Comparison of ENCODE assay signal across 1 cellular context in genomic region chr5:132227485-132228240, GRCh38.
TF ChIP-seq lines count a peak whose summit lies in the region.

Gene P4HA2 (minus strand): TSS chr5:132227853. CDS start chr5:132218626, 9,227 bp downstream.

TF ChIP-seq in HepG2, 621 proteins besides CTCF, POLR2A, EP300 and RAD21 (continued from another document and continues in another):
- TF ChIP-seq, protein P1, sequence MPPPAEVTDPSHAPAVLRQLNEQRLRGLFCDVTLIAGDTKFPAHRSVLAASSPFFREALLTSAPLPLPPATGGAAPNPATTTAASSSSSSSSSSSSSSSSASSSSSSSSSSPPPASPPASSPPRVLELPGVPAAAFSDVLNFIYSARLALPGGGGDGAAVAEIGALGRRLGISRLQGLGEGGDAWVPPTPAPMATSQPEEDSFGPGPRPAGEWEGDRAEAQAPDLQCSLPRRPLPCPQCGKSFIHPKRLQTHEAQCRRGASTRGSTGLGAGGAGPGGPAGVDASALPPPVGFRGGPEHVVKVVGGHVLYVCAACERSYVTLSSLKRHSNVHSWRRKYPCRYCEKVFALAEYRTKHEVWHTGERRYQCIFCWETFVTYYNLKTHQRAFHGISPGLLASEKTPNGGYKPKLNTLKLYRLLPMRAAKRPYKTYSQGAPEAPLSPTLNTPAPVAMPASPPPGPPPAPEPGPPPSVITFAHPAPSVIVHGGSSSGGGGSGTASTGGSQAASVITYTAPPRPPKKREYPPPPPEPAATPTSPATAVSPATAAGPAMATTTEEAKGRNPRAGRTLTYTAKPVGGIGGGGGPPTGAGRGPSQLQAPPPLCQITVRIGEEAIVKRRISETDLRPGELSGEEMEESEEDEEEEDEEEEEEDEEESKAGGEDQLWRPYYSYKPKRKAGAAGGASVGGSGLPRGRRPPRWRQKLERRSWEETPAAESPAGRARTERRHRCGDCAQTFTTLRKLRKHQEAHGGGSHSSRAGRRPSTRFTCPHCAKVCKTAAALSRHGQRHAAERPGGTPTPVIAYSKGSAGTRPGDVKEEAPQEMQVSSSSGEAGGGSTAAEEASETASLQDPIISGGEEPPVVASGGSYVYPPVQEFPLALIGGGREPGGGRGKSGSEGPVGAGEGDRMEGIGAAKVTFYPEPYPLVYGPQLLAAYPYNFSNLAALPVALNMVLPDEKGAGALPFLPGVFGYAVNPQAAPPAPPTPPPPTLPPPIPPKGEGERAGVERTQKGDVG (CRISPR knock-in tag; IDR thresholded peaks at IDR 0.05; ENCODE audit: borderline replicate concordance) = no peak
- TF ChIP-seq XRCC5 (optimal IDR thresholded peaks at IDR 0.05; ENCODE audit: low read length) (no peak), HNF4A (CRISPR knock-in tag; IDR thresholded peaks at IDR 0.05) (no peak), AGO1 (IDR thresholded peaks at IDR 0.05; ENCODE audit: low read depth, low read length, poor library complexity, severe bottlenecking) (no peak), PREB (CRISPR knock-in tag; IDR thresholded peaks at IDR 0.05) (no peak), ZFP41 (CRISPR knock-in tag; IDR thresholded peaks at IDR 0.05; ENCODE audit: borderline replicate concordance) (no peak), E2F2 (CRISPR knock-in tag; IDR thresholded peaks at IDR 0.05; ENCODE audit: borderline replicate concordance) (no peak), ZBED4 (CRISPR knock-in tag; IDR thresholded peaks at IDR 0.05; ENCODE audit: borderline replicate concordance) (peak; percentile 21; the same call in 1 of the 2 replicates), ZNF460 (CRISPR knock-in tag; IDR thresholded peaks at IDR 0.05; ENCODE audit: borderline replicate concordance) (no peak), ZNF546 (CRISPR knock-in tag; conservative IDR thresholded peaks at IDR 0.05) (no peak; the same call in none of the 2 replicates), ZNF768 (CRISPR knock-in tag; IDR thresholded peaks at IDR 0.05) (no peak), U2AF2 (IDR thresholded peaks at IDR 0.05; ENCODE audit: low read depth, low read length) (no peak), ZHX2 (IDR thresholded peaks at IDR 0.05; ENCODE audit: low read depth) (no peak), ZHX2 (CRISPR knock-in tag; IDR thresholded peaks at IDR 0.05; ENCODE audit: borderline replicate concordance) (peak; percentile 76), ZNF432 (CRISPR knock-in tag; IDR thresholded peaks at IDR 0.05; ENCODE audit: borderline replicate concordance) (no peak), ZNF674 (CRISPR knock-in tag; IDR thresholded peaks at IDR 0.05; ENCODE audit: low read depth) (no peak), ONECUT2 (CRISPR knock-in tag; IDR thresholded peaks at IDR 0.05) (no peak), RBAK (CRISPR knock-in tag; IDR thresholded peaks at IDR 0.05) (no peak), RXRB (CRISPR knock-in tag; IDR thresholded peaks at IDR 0.05; ENCODE audit: borderline replicate concordance) (no peak), ATF1 (CRISPR knock-in tag; IDR thresholded peaks at IDR 0.05) (no peak), ZSCAN5A (CRISPR knock-in tag; IDR thresholded peaks at IDR 0.05; ENCODE audit: borderline replicate concordance) (peak; percentile 50; the same call in 1 of the 2 replicates), SMARCC2 (IDR thresholded peaks at IDR 0.05) (no peak), TMF1 (CRISPR knock-in tag; IDR thresholded peaks at IDR 0.05; ENCODE audit: low read depth) (peak; percentile 69), ATF7 (IDR thresholded peaks at IDR 0.05) (no peak), ATF7 (CRISPR knock-in tag; IDR thresholded peaks at IDR 0.05) (no peak), ZNF12 (CRISPR knock-in tag; IDR thresholded peaks at IDR 0.05) (no peak), MTF2 (CRISPR knock-in tag; IDR thresholded peaks at IDR 0.05; ENCODE audit: borderline replicate concordance) (no peak), HES4 (CRISPR knock-in tag; IDR thresholded peaks at IDR 0.05; ENCODE audit: borderline replicate concordance) (peak; percentile 73; the same call in 1 of the 2 replicates), MIER2 (CRISPR knock-in tag; IDR thresholded peaks at IDR 0.05) (no peak), ZFP37 (CRISPR knock-in tag; IDR thresholded peaks at IDR 0.05; ENCODE audit: borderline replicate concordance) (no peak), CC2D1A (CRISPR knock-in tag; IDR thresholded peaks at IDR 0.05) (no peak), SIN3A (IDR thresholded peaks at IDR 0.05; ENCODE audit: borderline replicate concordance, low read depth, low read length) (no peak; the same call in 1 of the 2 replicates), ZNF775 (CRISPR knock-in tag; IDR thresholded peaks at IDR 0.05; ENCODE audit: borderline replicate concordance) (no peak), ZBTB8A (CRISPR knock-in tag; IDR thresholded peaks at IDR 0.05; ENCODE audit: borderline replicate concordance, low read depth) (no peak), NR2C2 (CRISPR knock-in tag; IDR thresholded peaks at IDR 0.05; ENCODE audit: borderline replicate concordance) (peak; percentile 45; the same call in 1 of the 2 replicates), GATAD1 (CRISPR knock-in tag; IDR thresholded peaks at IDR 0.05) (no peak), ZNF180 (CRISPR knock-in tag; IDR thresholded peaks at IDR 0.05; ENCODE audit: borderline replicate concordance, low read depth) (no peak), ATRX (CRISPR knock-in tag; IDR thresholded peaks at IDR 0.05; ENCODE audit: borderline replicate concordance) (no peak), SP140L (CRISPR knock-in tag; IDR thresholded peaks at IDR 0.05; ENCODE audit: borderline replicate concordance) (no peak), NFKB2 (CRISPR knock-in tag; IDR thresholded peaks at IDR 0.05; ENCODE audit: borderline replicate concordance) (peak; percentile 64; the same call in 1 of the 2 replicates), ZNF777 (CRISPR knock-in tag; IDR thresholded peaks at IDR 0.05) (peak; percentile 89), SAP130 (CRISPR knock-in tag; IDR thresholded peaks at IDR 0.05; ENCODE audit: low read depth) (peak; percentile 50)
- TF ChIP-seq, protein P2, sequence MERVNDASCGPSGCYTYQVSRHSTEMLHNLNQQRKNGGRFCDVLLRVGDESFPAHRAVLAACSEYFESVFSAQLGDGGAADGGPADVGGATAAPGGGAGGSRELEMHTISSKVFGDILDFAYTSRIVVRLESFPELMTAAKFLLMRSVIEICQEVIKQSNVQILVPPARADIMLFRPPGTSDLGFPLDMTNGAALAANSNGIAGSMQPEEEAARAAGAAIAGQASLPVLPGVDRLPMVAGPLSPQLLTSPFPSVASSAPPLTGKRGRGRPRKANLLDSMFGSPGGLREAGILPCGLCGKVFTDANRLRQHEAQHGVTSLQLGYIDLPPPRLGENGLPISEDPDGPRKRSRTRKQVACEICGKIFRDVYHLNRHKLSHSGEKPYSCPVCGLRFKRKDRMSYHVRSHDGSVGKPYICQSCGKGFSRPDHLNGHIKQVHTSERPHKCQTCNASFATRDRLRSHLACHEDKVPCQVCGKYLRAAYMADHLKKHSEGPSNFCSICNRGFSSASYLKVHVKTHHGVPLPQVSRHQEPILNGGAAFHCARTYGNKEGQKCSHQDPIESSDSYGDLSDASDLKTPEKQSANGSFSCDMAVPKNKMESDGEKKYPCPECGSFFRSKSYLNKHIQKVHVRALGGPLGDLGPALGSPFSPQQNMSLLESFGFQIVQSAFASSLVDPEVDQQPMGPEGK (CRISPR knock-in tag; IDR thresholded peaks at IDR 0.05) = no peak; the same call in 1 of the 2 replicates
- TF ChIP-seq, protein P3, sequence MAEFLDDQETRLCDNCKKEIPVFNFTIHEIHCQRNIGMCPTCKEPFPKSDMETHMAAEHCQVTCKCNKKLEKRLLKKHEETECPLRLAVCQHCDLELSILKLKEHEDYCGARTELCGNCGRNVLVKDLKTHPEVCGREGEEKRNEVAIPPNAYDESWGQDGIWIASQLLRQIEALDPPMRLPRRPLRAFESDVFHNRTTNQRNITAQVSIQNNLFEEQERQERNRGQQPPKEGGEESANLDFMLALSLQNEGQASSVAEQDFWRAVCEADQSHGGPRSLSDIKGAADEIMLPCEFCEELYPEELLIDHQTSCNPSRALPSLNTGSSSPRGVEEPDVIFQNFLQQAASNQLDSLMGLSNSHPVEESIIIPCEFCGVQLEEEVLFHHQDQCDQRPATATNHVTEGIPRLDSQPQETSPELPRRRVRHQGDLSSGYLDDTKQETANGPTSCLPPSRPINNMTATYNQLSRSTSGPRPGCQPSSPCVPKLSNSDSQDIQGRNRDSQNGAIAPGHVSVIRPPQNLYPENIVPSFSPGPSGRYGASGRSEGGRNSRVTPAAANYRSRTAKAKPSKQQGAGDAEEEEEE (CRISPR knock-in tag; IDR thresholded peaks at IDR 0.05; ENCODE audit: borderline replicate concordance) = no peak
